Comparison of ENCODE assay signal across 1 cellular context in the genomic region with DNA sequence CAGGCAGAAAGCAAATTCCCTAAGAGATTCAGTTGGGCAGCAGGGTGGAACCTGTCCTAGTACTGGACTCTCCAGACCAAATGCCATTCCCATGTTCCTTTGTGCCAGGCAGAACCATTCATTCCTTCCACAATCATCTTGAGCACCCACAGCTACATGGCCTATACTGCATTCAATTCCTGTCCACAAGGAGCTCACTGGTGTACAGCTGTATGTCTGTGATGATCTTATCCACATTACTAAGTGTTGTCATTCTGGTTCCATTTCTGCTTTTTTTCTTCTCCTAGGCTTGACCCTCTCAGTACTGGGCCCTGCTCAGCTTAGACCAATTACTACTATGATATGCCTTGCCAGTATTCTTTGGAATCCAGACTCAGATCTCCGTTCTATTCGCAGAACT.
TF ChIP-seq lines count a peak whose summit lies in the region.

No MANE protein-coding gene starts in this region.

TF ChIP-seq in HCT116, 20 proteins besides CTCF, POLR2A, EP300 and RAD21 (continued from another document):
- TF ChIP-seq, protein P1, sequence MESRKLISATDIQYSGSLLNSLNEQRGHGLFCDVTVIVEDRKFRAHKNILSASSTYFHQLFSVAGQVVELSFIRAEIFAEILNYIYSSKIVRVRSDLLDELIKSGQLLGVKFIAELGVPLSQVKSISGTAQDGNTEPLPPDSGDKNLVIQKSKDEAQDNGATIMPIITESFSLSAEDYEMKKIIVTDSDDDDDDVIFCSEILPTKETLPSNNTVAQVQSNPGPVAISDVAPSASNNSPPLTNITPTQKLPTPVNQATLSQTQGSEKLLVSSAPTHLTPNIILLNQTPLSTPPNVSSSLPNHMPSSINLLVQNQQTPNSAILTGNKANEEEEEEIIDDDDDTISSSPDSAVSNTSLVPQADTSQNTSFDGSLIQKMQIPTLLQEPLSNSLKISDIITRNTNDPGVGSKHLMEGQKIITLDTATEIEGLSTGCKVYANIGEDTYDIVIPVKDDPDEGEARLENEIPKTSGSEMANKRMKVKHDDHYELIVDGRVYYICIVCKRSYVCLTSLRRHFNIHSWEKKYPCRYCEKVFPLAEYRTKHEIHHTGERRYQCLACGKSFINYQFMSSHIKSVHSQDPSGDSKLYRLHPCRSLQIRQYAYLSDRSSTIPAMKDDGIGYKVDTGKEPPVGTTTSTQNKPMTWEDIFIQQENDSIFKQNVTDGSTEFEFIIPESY (IDR thresholded peaks at IDR 0.05; ENCODE audit: extremely low read depth, insufficient replicate concordance, low read length): no peak
- TF ChIP-seq, protein P2, sequence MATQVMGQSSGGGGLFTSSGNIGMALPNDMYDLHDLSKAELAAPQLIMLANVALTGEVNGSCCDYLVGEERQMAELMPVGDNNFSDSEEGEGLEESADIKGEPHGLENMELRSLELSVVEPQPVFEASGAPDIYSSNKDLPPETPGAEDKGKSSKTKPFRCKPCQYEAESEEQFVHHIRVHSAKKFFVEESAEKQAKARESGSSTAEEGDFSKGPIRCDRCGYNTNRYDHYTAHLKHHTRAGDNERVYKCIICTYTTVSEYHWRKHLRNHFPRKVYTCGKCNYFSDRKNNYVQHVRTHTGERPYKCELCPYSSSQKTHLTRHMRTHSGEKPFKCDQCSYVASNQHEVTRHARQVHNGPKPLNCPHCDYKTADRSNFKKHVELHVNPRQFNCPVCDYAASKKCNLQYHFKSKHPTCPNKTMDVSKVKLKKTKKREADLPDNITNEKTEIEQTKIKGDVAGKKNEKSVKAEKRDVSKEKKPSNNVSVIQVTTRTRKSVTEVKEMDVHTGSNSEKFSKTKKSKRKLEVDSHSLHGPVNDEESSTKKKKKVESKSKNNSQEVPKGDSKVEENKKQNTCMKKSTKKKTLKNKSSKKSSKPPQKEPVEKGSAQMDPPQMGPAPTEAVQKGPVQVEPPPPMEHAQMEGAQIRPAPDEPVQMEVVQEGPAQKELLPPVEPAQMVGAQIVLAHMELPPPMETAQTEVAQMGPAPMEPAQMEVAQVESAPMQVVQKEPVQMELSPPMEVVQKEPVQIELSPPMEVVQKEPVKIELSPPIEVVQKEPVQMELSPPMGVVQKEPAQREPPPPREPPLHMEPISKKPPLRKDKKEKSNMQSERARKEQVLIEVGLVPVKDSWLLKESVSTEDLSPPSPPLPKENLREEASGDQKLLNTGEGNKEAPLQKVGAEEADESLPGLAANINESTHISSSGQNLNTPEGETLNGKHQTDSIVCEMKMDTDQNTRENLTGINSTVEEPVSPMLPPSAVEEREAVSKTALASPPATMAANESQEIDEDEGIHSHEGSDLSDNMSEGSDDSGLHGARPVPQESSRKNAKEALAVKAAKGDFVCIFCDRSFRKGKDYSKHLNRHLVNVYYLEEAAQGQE (IDR thresholded peaks at IDR 0.05; ENCODE audit: low read depth): no peak
- TF ChIP-seq, protein P3, sequence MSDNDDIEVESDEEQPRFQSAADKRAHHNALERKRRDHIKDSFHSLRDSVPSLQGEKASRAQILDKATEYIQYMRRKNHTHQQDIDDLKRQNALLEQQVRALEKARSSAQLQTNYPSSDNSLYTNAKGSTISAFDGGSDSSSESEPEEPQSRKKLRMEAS (IDR thresholded peaks at IDR 0.05): no peak
- TF ChIP-seq ELF1 (IDR thresholded peaks at IDR 0.05; ENCODE audit: borderline replicate concordance, low read depth): no peak
- no peak for TF ChIP-seq YY1 (IDR thresholded peaks at IDR 0.05; ENCODE audit: extremely low read depth, insufficient replicate concordance, low read depth, low read length)
- TF ChIP-seq POLR2AphosphoS5 (IDR thresholded peaks at IDR 0.05; ENCODE audit: low read depth, low read length): no peak
